ENCODE assay signal across 1 cellular context in genomic region chr4:38867478-38868054, GRCh38.
TF ChIP-seq lines count a peak whose summit lies in the region.

Gene FAM114A1 (plus strand): TSS chr4:38867806. CDS start chr4:38878079, 10,273 bp downstream.

TF ChIP-seq in WTC11, 78 proteins besides CTCF, POLR2A, EP300 and RAD21 (continued from another document):
- no peak for TF ChIP-seq PRDM15 (CRISPR knock-in tag; IDR thresholded peaks at IDR 0.05)
TF ChIP-seq in WTC11: peak in this region for 0.
